18 cellular contexts compared by ENCODE assay signal in genomic region chr19:38592940-38593339, GRCh38. TPM values are rescaled to one million over a fixed set of nuclear protein-coding genes. Genes with fewer than 3 reads are reported as not detected.
DNase-seq lines count a peak whose midpoint lies in the region; FAIRE-seq and TF ChIP-seq lines count a peak whose summit lies in the region.
"Had no signal": no experiment of that assay in that cellular context is flagged by ENCODE, and none has a peak within 500 bp of the region (broad histone marks: within the 10 kb centered on the region; RNA-seq: fewer than 3 reads in every experiment).

No MANE protein-coding gene starts in this region.

- H3K27ac Mint-ChIP-seq in endothelial cell (ENCODE audit: unreplicated experiment) (no peak overlapping the region), type B pancreatic cell (no peak overlapping the region)
- H3K27ac Mint-ChIP-seq: CD4-positive, alpha-beta T cell had no signal

- H3K27me3 Mint-ChIP-seq in endothelial cell (ENCODE audit: unreplicated experiment) (peaks cover 7% of the 10 kb centered on the region), type B pancreatic cell (no peaks in the 10 kb centered on the region)
- H3K27me3 Mint-ChIP-seq: CD4-positive, alpha-beta T cell had no signal

- TF ChIP-seq POLR2A in GM12891 (IDR thresholded peaks at IDR 0.05; ENCODE audit: low read depth, low read length): no peak

- peak; percentile 75 for DNase-seq in HuH-7 (ENCODE audit: low spot score)
- no peak for DNase-seq in endothelial cell (ENCODE audit: low spot score)
- no peak for DNase-seq in type B pancreatic cell (ENCODE audit: extremely low spot score, unreplicated experiment)
- no peak for DNase-seq in GM19238 (ENCODE audit: insufficient read length, low spot score)
- no peak for DNase-seq in NCI-H146 (lab: John Stamatoyannopoulos, UW)
- no peak for DNase-seq in GM12891 (ENCODE audit: insufficient read length, low spot score)
- DNase-seq: BE2C; CD4-positive, alpha-beta T cell; HCEC 1CT; KG1; NCI-H1436; NCI-H2081; NCI-H510A; NCI-H82; PC-9; SJCRH30; SW 1271 had no signal

- peaks cover 3% of the 10 kb centered on the region for H3K36me3 Mint-ChIP-seq in endothelial cell (ENCODE audit: low read depth, unreplicated experiment)
- no peaks in the 10 kb centered on the region for H3K36me3 Mint-ChIP-seq in type B pancreatic cell

- TF ChIP-seq CTCF in GM12874 (IDR thresholded peaks at IDR 0.05; ENCODE audit: insufficient read depth, low read depth, low read length) (0 out of 2 replicates have a peak, but pooled peaks have one; percentile 7), endothelial cell (IDR thresholded peaks at IDR 0.05; ENCODE audit: unreplicated experiment) (peak; percentile 12), type B pancreatic cell (conservative IDR thresholded peaks at IDR 0.05) (peak; percentile 36)

- H3K4me3 Mint-ChIP-seq in endothelial cell (ENCODE audit: unreplicated experiment) (no peak overlapping the region), type B pancreatic cell (no peak overlapping the region)
- H3K4me3 Mint-ChIP-seq: CD4-positive, alpha-beta T cell had no signal

- H3K4me1 Mint-ChIP-seq in endothelial cell (ENCODE audit: unreplicated experiment): peaks cover 9% of the 10 kb centered on the region
- H3K4me1 Mint-ChIP-seq in type B pancreatic cell (ENCODE audit: unreplicated experiment): peaks cover 5% of the 10 kb centered on the region

- FAIRE-seq in GM12891 (lab: Jason Lieb, UNC): no peak

- no peaks in the 10 kb centered on the region for H3K9me3 Mint-ChIP-seq in endothelial cell (ENCODE audit: unreplicated experiment)
- H3K9me3 Mint-ChIP-seq in type B pancreatic cell: no peaks in the 10 kb centered on the region
- H3K9me3 Mint-ChIP-seq: CD4-positive, alpha-beta T cell had no signal

TF ChIP-seq in GM12891, 5 proteins besides CTCF, POLR2A, EP300 and RAD21:
- TF ChIP-seq PAX5 (IDR thresholded peaks at IDR 0.05; ENCODE audit: insufficient read depth, low read length, severe bottlenecking) (no peak), POU2F2 (IDR thresholded peaks at IDR 0.05; ENCODE audit: low read depth, low read length) (no peak), TAF1 (IDR thresholded peaks at IDR 0.05; ENCODE audit: low read depth, low read length) (no peak), POLR2AphosphoS5 (IDR thresholded peaks at IDR 0.05; ENCODE audit: low read depth, low read length) (no peak), SPI1 (IDR thresholded peaks at IDR 0.05; ENCODE audit: low read depth, low read length) (no peak)
TF ChIP-seq in GM12891: peak in this region for 0.

RNA-seq across cellular contexts. Expression of gene MAP4K1, which starts 24.8 kb away (rescaled TPM):
- 7.5 TPM for total RNA-seq in endothelial cell (ENCODE audit: unreplicated experiment)
- 2.4 and 16.8 TPM in 2 replicates for total RNA-seq in type B pancreatic cell (ENCODE audit: low replicate concordance)
- polyA plus RNA-seq in GM12891 (2012; ENCODE audit: low read depth, missing spikeins): 123 TPM

RNA-seq across cellular contexts. Expression of gene EIF3K, which starts 26.0 kb away (rescaled TPM):
- total RNA-seq in endothelial cell (ENCODE audit: unreplicated experiment): 469 TPM
- total RNA-seq in type B pancreatic cell (ENCODE audit: low replicate concordance): 274 and 310 TPM in 2 replicates
- polyA plus RNA-seq in GM12891 (2012; ENCODE audit: low read depth, missing spikeins): 367 TPM

RNA-seq across cellular contexts. Expression of gene ACTN4, which starts 54.5 kb away (rescaled TPM):
- total RNA-seq in endothelial cell (ENCODE audit: unreplicated experiment) (744 TPM), type B pancreatic cell (ENCODE audit: low replicate concordance) (475 and 776 TPM in 2 replicates)
- polyA plus RNA-seq in GM12891 (2012; ENCODE audit: low read depth, missing spikeins): 122 TPM
